In the genomic region with DNA sequence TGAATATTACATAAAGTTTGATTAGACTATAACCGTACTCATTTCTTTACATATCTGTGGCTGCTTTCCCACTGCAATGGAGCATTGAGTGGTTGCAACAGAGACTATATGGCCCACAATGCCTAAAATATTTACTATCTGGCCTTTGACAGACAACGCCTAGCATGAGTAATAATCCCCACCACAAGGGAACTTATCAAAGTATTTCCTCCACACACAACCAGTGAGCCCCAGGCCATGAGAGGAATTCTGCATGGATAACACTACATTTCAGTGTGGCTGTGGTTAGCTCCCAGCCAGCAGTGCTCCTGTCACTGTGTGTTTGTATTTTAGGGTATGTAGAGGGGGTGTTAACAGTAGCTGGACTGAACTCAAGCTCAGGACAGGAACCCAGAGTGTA, we compare ENCODE assay signal across 20 cellular contexts. TPM values are rescaled to one million over a fixed set of nuclear protein-coding genes. Genes with fewer than 3 reads are reported as not detected.
DNase-seq lines count a peak whose midpoint lies in the region; ATAC-seq, FAIRE-seq and TF ChIP-seq lines count a peak whose summit lies in the region.
"Had no signal": no experiment of that assay in that cellular context is flagged by ENCODE, and none has a peak within 500 bp of the region (broad histone marks: within the 10 kb centered on the region; RNA-seq: fewer than 3 reads in every experiment).

No MANE protein-coding gene starts in this region.

- H3K36me3 ChIP-seq in bronchial epithelial cell (ENCODE audit: control insufficient read depth, insufficient read depth, low read length) (no peaks in the 10 kb centered on the region), tibial artery (no peaks in the 10 kb centered on the region)
- no peaks in the 10 kb centered on the region for H3K36me3 ChIP-seq in naive thymus-derived CD4-positive, alpha-beta T cell (ENCODE audit: control insufficient read depth in 2 of 3, insufficient read depth in 3 of 3, low read length in 3 of 3)
- H3K36me3 ChIP-seq: left lung had no signal

- peaks cover 4% of the 10 kb centered on the region for H3K27me3 ChIP-seq in bronchial epithelial cell (ENCODE audit: control insufficient read depth, insufficient read depth, low read length)
- H3K27me3 ChIP-seq in tibial artery, result no peaks in the 10 kb centered on the region
- H3K27me3 ChIP-seq in naive thymus-derived CD4-positive, alpha-beta T cell (ENCODE audit: control insufficient read depth in 2 of 2, insufficient read depth in 2 of 2, low read length in 2 of 2), result no peaks in the 10 kb centered on the region
- H3K27me3 ChIP-seq: left lung had no signal

- no peak overlapping the region for H3K27ac Mint-ChIP-seq in naive thymus-derived CD4-positive, alpha-beta T cell
- H3K27ac Mint-ChIP-seq: activated CD4-positive, alpha-beta T cell treated with anti-CD3 and anti-CD28 coated beads, Interleukin-2, amount 10 ng/mL, durations not matched to agents 24 days and 14 days; activated T-helper 17 cell treated with anti-CD3 and anti-CD28 coated beads, Interleukin-2, amount 50 U/mL, for 72 hours; stimulated activated effector memory CD8-positive, alpha-beta T cell treated with anti-CD3 and anti-CD28 coated beads, Interleukin-12 subunit alpha, Interleukin-12 subunit beta, amount 100 ng/mL, for 72 hours had no signal

- FAIRE-seq in bronchial epithelial cell (lab: Jason Lieb, UNC), result no peak
- FAIRE-seq: frontal cortex, GM12878 had no signal

- no peak overlapping the region for H3K27ac ChIP-seq in tibial artery
- H3K27ac ChIP-seq in naive thymus-derived CD4-positive, alpha-beta T cell (ENCODE audit: low read depth, low read length), result no peak overlapping the region
- H3K27ac ChIP-seq: left lung had no signal

- DNase-seq in CMK (ENCODE audit: low read depth) (peak; percentile 4), M059J (ENCODE audit: low read depth) (peak; percentile 92), bronchial epithelial cell (ENCODE audit: low read depth) (peak; percentile 87), kidney tubule cell (ENCODE audit: low spot score) (peak; percentile 86), tibial artery (no peak)
- DNase-seq in naive thymus-derived CD4-positive, alpha-beta T cell, result no peak
- DNase-seq: activated CD4-positive, alpha-beta T cell treated with anti-CD3 and anti-CD28 coated beads, Interleukin-2, amount 10 ng/mL, durations not matched to agents 24 days and 14 days; CD8-positive, alpha-beta memory T cell; central memory CD4-positive, alpha-beta T cell; left lung; NCI-H1092; NCI-H748 treated with DMSO at 0.1 percent for 48 hours; nucleus accumbens; SK-N-SH had no signal

- CTCF ChIA-PET in naive thymus-derived CD4-positive, alpha-beta T cell (lab: Charles Lee), result no interaction called here

- H3K36me3 Mint-ChIP-seq in naive thymus-derived CD4-positive, alpha-beta T cell, result no peaks in the 10 kb centered on the region
- H3K36me3 Mint-ChIP-seq: CD8-positive, alpha-beta memory T cell; stimulated activated effector memory CD8-positive, alpha-beta T cell treated with anti-CD3 and anti-CD28 coated beads, Interleukin-12 subunit alpha, Interleukin-12 subunit beta, amount 100 ng/mL, for 72 hours had no signal

- peaks cover 0 to 2% (median 0%) of the 10 kb centered on the region in 7 donors for H3K4me1 Mint-ChIP-seq in naive thymus-derived CD4-positive, alpha-beta T cell
- H3K4me1 Mint-ChIP-seq: activated CD4-positive, alpha-beta T cell treated with anti-CD3 and anti-CD28 coated beads, Interleukin-2, amount 10 ng/mL, durations not matched to agents 24 days and 14 days; activated T-helper 17 cell treated with anti-CD3 and anti-CD28 coated beads, Interleukin-2, amount 50 U/mL, for 72 hours; CD8-positive, alpha-beta memory T cell; stimulated activated effector memory CD8-positive, alpha-beta T cell treated with anti-CD3 and anti-CD28 coated beads, Interleukin-12 subunit alpha, Interleukin-12 subunit beta, amount 100 ng/mL, for 72 hours had no signal

- H3K27me3 Mint-ChIP-seq in naive thymus-derived CD4-positive, alpha-beta T cell, result peaks cover 0 to 17% (median 9%) of the 10 kb centered on the region in 5 donors

- H3K9me3 ChIP-seq in tibial artery, result no peaks in the 10 kb centered on the region
- H3K9me3 ChIP-seq in naive thymus-derived CD4-positive, alpha-beta T cell (ENCODE audit: control insufficient read depth in 2 of 3, low read length in 3 of 3), result no peaks in the 10 kb centered on the region
- H3K9me3 ChIP-seq: left lung, SK-N-SH had no signal

- TF ChIP-seq CTCF in bronchial epithelial cell (IDR thresholded peaks at IDR 0.05; ENCODE audit: insufficient read depth, low read length, severe bottlenecking) (no peak), tibial artery (IDR thresholded peaks at IDR 0.05) (no peak)

- no peaks in the 10 kb centered on the region for H3K4me1 ChIP-seq in tibial artery
- H3K4me1 ChIP-seq in naive thymus-derived CD4-positive, alpha-beta T cell (ENCODE audit: control insufficient read depth in 2 of 2, insufficient read depth in 2 of 2, low read length in 2 of 2), result no peaks in the 10 kb centered on the region
- H3K4me1 ChIP-seq: left lung had no signal

- no peak overlapping the region for H3K4me3 Mint-ChIP-seq in naive thymus-derived CD4-positive, alpha-beta T cell
- H3K4me3 Mint-ChIP-seq: activated CD4-positive, alpha-beta T cell treated with anti-CD3 and anti-CD28 coated beads, Interleukin-2, amount 10 ng/mL, durations not matched to agents 24 days and 14 days; activated T-helper 17 cell treated with anti-CD3 and anti-CD28 coated beads, Interleukin-2, amount 50 U/mL, for 72 hours; CD8-positive, alpha-beta memory T cell; stimulated activated effector memory CD8-positive, alpha-beta T cell treated with anti-CD3 and anti-CD28 coated beads, Interleukin-12 subunit alpha, Interleukin-12 subunit beta, amount 100 ng/mL, for 72 hours had no signal

- H3K4me3 ChIP-seq in bronchial epithelial cell (ENCODE audit: low read depth, low read length) (no peak overlapping the region), tibial artery (no peak overlapping the region)
- no peak overlapping the region for H3K4me3 ChIP-seq in naive thymus-derived CD4-positive, alpha-beta T cell (ENCODE audit: low read length)
- H3K4me3 ChIP-seq: GM12878, left lung had no signal

- ATAC-seq in HG03457 (IDR thresholded peaks at IDR 0.05; ENCODE audit: unreplicated experiment) (no peak), HG03520 (IDR thresholded peaks at IDR 0.05; ENCODE audit: unreplicated experiment) (no peak)
- ATAC-seq in naive thymus-derived CD4-positive, alpha-beta T cell, result no peak
- ATAC-seq: activated T-helper 17 cell treated with anti-CD3 and anti-CD28 coated beads, Interleukin-2, amount 50 U/mL, for 72 hours; stimulated activated effector memory CD8-positive, alpha-beta T cell treated with anti-CD3 and anti-CD28 coated beads, Interleukin-12 subunit alpha, Interleukin-12 subunit beta, amount 100 ng/mL, for 72 hours had no signal

- H3K9me3 Mint-ChIP-seq in naive thymus-derived CD4-positive, alpha-beta T cell, result peaks cover 0 to 1% (median 0%) of the 10 kb centered on the region in 11 donors
- H3K9me3 Mint-ChIP-seq: activated CD4-positive, alpha-beta T cell treated with anti-CD3 and anti-CD28 coated beads, Interleukin-2, amount 10 ng/mL, durations not matched to agents 24 days and 14 days; activated T-helper 17 cell treated with anti-CD3 and anti-CD28 coated beads, Interleukin-2, amount 50 U/mL, for 72 hours; CD8-positive, alpha-beta memory T cell; stimulated activated effector memory CD8-positive, alpha-beta T cell treated with anti-CD3 and anti-CD28 coated beads, Interleukin-12 subunit alpha, Interleukin-12 subunit beta, amount 100 ng/mL, for 72 hours had no signal

- POLR2A ChIA-PET in naive thymus-derived CD4-positive, alpha-beta T cell (lab: Charles Lee), result no interaction called here

- intact Hi-C loops in tibial artery (cut with DNase I; ENCODE audit: low total_unique reads), result no loop called here
- intact Hi-C loops in naive thymus-derived CD4-positive, alpha-beta T cell (cut with micrococcal nuclease), result no loop called here

RNA-seq across cellular contexts. Expression of gene FAM81B, which starts 54.8 kb away (rescaled TPM):
- 0.54 TPM in 1 of 2 replicates, not detected in the other for total RNA-seq in M059J (2014; rRNA removed; shearing (Covaris generic))
- total RNA-seq in bronchial epithelial cell, result not detected in 2 replicates
- not detected for total RNA-seq in naive thymus-derived CD4-positive, alpha-beta T cell
- polyA plus RNA-seq in naive thymus-derived CD4-positive, alpha-beta T cell, result not detected
- total RNA-seq: activated CD4-positive, alpha-beta T cell treated with anti-CD3 and anti-CD28 coated beads, Interleukin-2, amount 10 ng/mL, durations not matched to agents 24 days and 14 days; activated T-helper 17 cell treated with anti-CD3 and anti-CD28 coated beads, Interleukin-2, amount 50 U/mL, for 72 hours; CD8-positive, alpha-beta memory T cell; frontal cortex; GM12878 had no signal
- polyA plus RNA-seq: CD8-positive, alpha-beta memory T cell; GM12878 had no signal

Comparison
In these comparisons a context has a peak if more than half of its experiments do, and no peak if none do; other contexts are left out.
1. DNase-seq: peak in CMK (single experiment), M059J (single experiment), bronchial epithelial cell (single experiment) and kidney tubule cell (single experiment); none in tibial artery (0 of 2) and naive thymus-derived CD4-positive, alpha-beta T cell (0 of 9).